8 cellular contexts compared by ENCODE assay signal in the genomic region with DNA sequence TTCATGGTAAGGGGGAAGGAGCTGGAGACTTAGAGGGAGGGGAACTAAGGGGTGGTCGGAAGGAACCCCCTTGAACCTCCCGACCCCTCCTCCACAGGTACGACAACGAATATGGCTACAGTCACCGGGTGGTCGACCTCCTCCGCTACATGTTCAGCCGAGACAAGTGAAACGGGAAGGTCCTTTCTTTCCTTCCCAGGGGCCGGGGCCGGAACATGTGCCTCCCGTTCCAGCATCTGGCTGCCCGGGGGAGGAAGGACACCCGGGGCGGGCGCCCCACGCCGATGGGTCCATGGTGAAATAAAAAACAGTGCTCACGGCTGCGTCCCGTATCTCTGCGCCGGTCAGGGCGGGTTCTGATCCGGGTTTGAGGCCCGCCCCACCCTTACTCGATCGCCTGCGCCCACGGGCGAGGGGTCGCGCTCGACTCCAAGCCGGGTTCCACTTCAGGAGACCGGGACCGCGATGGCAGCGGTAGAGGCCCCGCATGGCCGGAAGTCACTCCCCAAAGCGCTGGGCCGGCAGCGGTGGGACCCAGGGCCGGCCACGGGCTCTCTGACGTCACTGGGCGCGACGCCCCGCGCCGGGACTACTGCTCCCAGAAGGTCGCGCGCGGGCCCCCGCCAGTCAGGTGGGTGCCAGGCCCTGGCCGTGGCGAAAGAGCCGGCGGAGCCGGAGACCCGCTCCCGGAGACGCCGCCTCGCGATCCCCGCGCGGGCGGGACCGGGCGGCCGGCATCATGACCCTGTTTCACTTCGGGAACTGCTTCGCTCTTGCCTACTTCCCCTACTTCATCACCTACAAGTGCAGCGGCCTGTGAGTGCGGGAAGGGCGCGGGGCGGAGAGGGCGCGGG. TPM values are rescaled to one million over a fixed set of nuclear protein-coding genes. Genes with fewer than 3 reads are reported as not detected.
DNase-seq lines count a peak whose midpoint lies in the region; ATAC-seq and TF ChIP-seq lines count a peak whose summit lies in the region.

A gene with protein sequence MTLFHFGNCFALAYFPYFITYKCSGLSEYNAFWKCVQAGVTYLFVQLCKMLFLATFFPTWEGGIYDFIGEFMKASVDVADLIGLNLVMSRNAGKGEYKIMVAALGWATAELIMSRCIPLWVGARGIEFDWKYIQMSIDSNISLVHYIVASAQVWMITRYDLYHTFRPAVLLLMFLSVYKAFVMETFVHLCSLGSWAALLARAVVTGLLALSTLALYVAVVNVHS (plus strand): TSS at position 626 of the 854 bp plus-strand sequence. CDS start 114 bp downstream, at position 740.

- H3K36me3 ChIP-seq in CD4-positive, alpha-beta memory T cell (ENCODE audit: insufficient read depth, low read length): no peaks in the 10 kb centered on the region
- peaks cover 68% of the 10 kb centered on the region for H3K36me3 ChIP-seq in NT2/D1 (ENCODE audit: insufficient read depth, insufficient read length, low read length)

- intact Hi-C loops in CD4-positive, alpha-beta memory T cell (cut with micrococcal nuclease): loop anchor here (1.0 to 5.0 kb wide), 4 partner anchors 67 to 172 kb away; a partner anchor contains a TSS

- H3K27me3 ChIP-seq in CD4-positive, alpha-beta memory T cell (ENCODE audit: insufficient read depth, low read length): no peaks in the 10 kb centered on the region
- H3K27me3 ChIP-seq in NT2/D1 (ENCODE audit: insufficient read depth, insufficient read length): no peaks in the 10 kb centered on the region

- H3K9me3 Mint-ChIP-seq in CD4-positive, alpha-beta memory T cell: no peaks in the 10 kb centered on the region
- H3K9me3 Mint-ChIP-seq in mesothelial cell of epicardium: no peaks in the 10 kb centered on the region

- H3K36me3 Mint-ChIP-seq in CD4-positive, alpha-beta memory T cell: peaks cover 3 to 9% of the 10 kb centered on the region in 2 donors
- H3K36me3 Mint-ChIP-seq in mesothelial cell of epicardium: peaks cover 4% of the 10 kb centered on the region

- peaks cover 23 to 46% (median 33%) of the 10 kb centered on the region in 4 donors for H3K4me1 Mint-ChIP-seq in CD4-positive, alpha-beta memory T cell
- peaks cover 24% of the 10 kb centered on the region for H3K4me1 Mint-ChIP-seq in mesothelial cell of epicardium

- ATAC-seq in GM19455 (IDR thresholded peaks at IDR 0.05; ENCODE audit: unreplicated experiment): peak; percentile 73

- peak within 1 kb of the TSS; percentile 99 for H3K9ac ChIP-seq in NT2/D1 (ENCODE audit: insufficient read length, low read depth)

- no peaks in the 10 kb centered on the region for H3K27me3 Mint-ChIP-seq in CD4-positive, alpha-beta memory T cell
- no peaks in the 10 kb centered on the region for H3K27me3 Mint-ChIP-seq in mesothelial cell of epicardium (ENCODE audit: low read depth)

- peak within 1 kb of the TSS; percentile 87 to 92 (median 90) for H3K4me3 Mint-ChIP-seq in CD4-positive, alpha-beta memory T cell
- H3K4me3 Mint-ChIP-seq in mesothelial cell of epicardium: peak within 1 kb of the TSS; percentile 93

- POLR2A ChIA-PET in CD4-positive, alpha-beta memory T cell (lab: Charles Lee; ENCODE audit: partially characterized antibody): interaction anchor here (1.1 kb wide), 1 partner anchor 11 kb away, joined by 3 read pairs; no protein-coding TSS in a partner anchor

- peaks cover 24% of the 10 kb centered on the region for H3K4me1 ChIP-seq in CD4-positive, alpha-beta memory T cell (ENCODE audit: insufficient read depth, low read length)
- peaks cover 10% of the 10 kb centered on the region for H3K4me1 ChIP-seq in NT2/D1 (ENCODE audit: insufficient read depth, insufficient read length)

- in situ Hi-C loops in endometrial microvascular endothelial cells (cut with HindIII; ENCODE audit: inconsistent ontology term, low pct_unique_long_range_greater_than_20kb, low sequenced_read_pairs): no loop called here

- no peak for TF ChIP-seq CTCF in mesothelial cell of epicardium (IDR thresholded peaks at IDR 0.05; ENCODE audit: unreplicated experiment)

- DNase-seq in CD4-positive, alpha-beta memory T cell: peak; percentile 68 to 76 (median 73)
- DNase-seq in HT1080 (ENCODE audit: low read depth) (peak; percentile 88), NT2/D1 (ENCODE audit: low read depth, low spot score) (peak; percentile 57), mesothelial cell of epicardium (ENCODE audit: low spot score in 2 of 2, unreplicated experiment in 2 of 2) (peak; percentile 82 to 89)
- peak; percentile 49 for DNase-seq in activated CD8-positive, alpha-beta memory T cell treated with anti-CD3 and anti-CD28 coated beads, Interleukin-2, amount 50 U/mL, for 24 hours (ENCODE audit: extremely low read depth)
- DNase-seq in stimulated activated CD8-positive, alpha-beta memory T cell treated with anti-CD3 and anti-CD28 coated beads, Interleukin-15, amount 100 ng/mL, for 4 hours (ENCODE audit: low read depth in 2 of 2): peak; percentile 63 to 73

- H3K27ac Mint-ChIP-seq in CD4-positive, alpha-beta memory T cell: peak within 1 kb of the TSS; percentile 87 to 96 (median 93)
- peak within 1 kb of the TSS; percentile 96 for H3K27ac Mint-ChIP-seq in mesothelial cell of epicardium

- CTCF ChIA-PET in CD4-positive, alpha-beta memory T cell (lab: Charles Lee; ENCODE audit: partially characterized antibody): no interaction called here

- peak within 1 kb of the TSS; percentile 36 to 84 for H3K4me3 ChIP-seq in CD4-positive, alpha-beta memory T cell (ENCODE audit: low read length in 2 of 2)
- H3K4me3 ChIP-seq in NT2/D1 (ENCODE audit: insufficient read length, low read depth): peak within 1 kb of the TSS; percentile 91

- H3K27ac ChIP-seq in CD4-positive, alpha-beta memory T cell (ENCODE audit: low read depth, low read length): peak within 1 kb of the TSS; percentile 76

- no peaks in the 10 kb centered on the region for H3K9me3 ChIP-seq in CD4-positive, alpha-beta memory T cell (ENCODE audit: control insufficient read depth in 1 of 2, low read length in 2 of 2)
- H3K9me3 ChIP-seq in NT2/D1 (ENCODE audit: insufficient read depth, low read length): no peaks in the 10 kb centered on the region

RNA-seq across cellular contexts. Expression of the gene that starts here (rescaled TPM):
- total RNA-seq in CD4-positive, alpha-beta memory T cell: 10 to 100 TPM; 41.3 to 41.9 TPM
- 100 to 1,000 TPM; 160 to 189 TPM for polyA plus RNA-seq in CD4-positive, alpha-beta memory T cell
- total RNA-seq in HT1080 (2014; rRNA removed; shearing (Covaris generic)): 162 and 178 TPM in 2 replicates
- 113 and 129 TPM in 2 replicates for polyA plus RNA-seq in HT1080 (2015; cell fraction: cytosol; rRNA removed)
- polyA plus RNA-seq in HT1080 (2015; cell fraction: nucleus; rRNA removed): 55.8 and 61.4 TPM in 2 replicates
- total RNA-seq in endometrial microvascular endothelial cells (ENCODE audit: inconsistent ontology term): 87.1 TPM
- total RNA-seq in mesothelial cell of epicardium: 82.2 to 82.7 TPM (median 82.3 TPM) in 3 replicates

Comparison
In these comparisons a context has a peak if more than half of its experiments do, and no peak if none do; other contexts are left out.
1. Peak in every context shown above with its lines: DNase-seq, ATAC-seq, H3K4me3 ChIP-seq and H3K27ac ChIP-seq.